In genomic region chr17:50903604-50904521, GRCh38 we compare ENCODE assay signal across 8 cellular contexts. TPM values are rescaled to one million over a fixed set of nuclear protein-coding genes. Genes with fewer than 3 reads are reported as not detected.
A peak's percentile ranks its signal among the peaks of the same experiment; 100 is the strongest.
DNase-seq lines count a peak whose midpoint lies in the region; ATAC-seq lines count a peak whose summit lies in the region.

No MANE protein-coding gene starts in this region.

- DNase-seq in ELR (ENCODE audit: low read depth): peak; percentile 79
- DNase-seq in NCI-H526 treated with DMSO at 0.1 percent for 48 hours (lab: John Stamatoyannopoulos, UW): peak; percentile 99
- peak; percentile 72 for DNase-seq in central memory CD4-positive, alpha-beta T cell
- DNase-seq in naive thymus-derived CD8-positive, alpha-beta T cell: peak in 8 of 10 donors; percentile 11 to 74 (median 44)
- no peak for DNase-seq in OCI-M1 (lab: John Stamatoyannopoulos, UW)
- DNase-seq in cerebellar nuclear complex (lab: John Stamatoyannopoulos, UW): no peak

- H3K4me3 Mint-ChIP-seq in naive thymus-derived CD8-positive, alpha-beta T cell: peak overlapping the region in 9 of 10 donors; percentile 3 to 70 (median 52)

- peaks cover 0 to 3% (median 0%) of the 10 kb centered on the region in 9 donors for H3K9me3 Mint-ChIP-seq in naive thymus-derived CD8-positive, alpha-beta T cell

- peak overlapping the region; percentile 57 to 92 (median 82) for H3K27ac Mint-ChIP-seq in naive thymus-derived CD8-positive, alpha-beta T cell

- H3K27me3 Mint-ChIP-seq in naive thymus-derived CD8-positive, alpha-beta T cell: no peaks in the 10 kb centered on the region

- no peaks in the 10 kb centered on the region for H3K36me3 Mint-ChIP-seq in naive thymus-derived CD8-positive, alpha-beta T cell

- ATAC-seq in naive thymus-derived CD8-positive, alpha-beta T cell: peak; percentile 71 to 82
- ATAC-seq in HG02763 (IDR thresholded peaks at IDR 0.05; ENCODE audit: unreplicated experiment) (no peak), HG03457 (IDR thresholded peaks at IDR 0.05; ENCODE audit: unreplicated experiment) (no peak)

- H3K4me1 Mint-ChIP-seq in naive thymus-derived CD8-positive, alpha-beta T cell: peaks cover 42 to 66% (median 62%) of the 10 kb centered on the region in 4 donors

- POLR2A ChIA-PET in naive thymus-derived CD8-positive, alpha-beta T cell (lab: Charles Lee): interaction anchor here (1.1 to 8.7 kb wide), 10 partner anchors 8 to 48 kb away, joined by 3 to 92 read pairs (median 5); partner anchors contain the start of gene TOB1

RNA-seq across cellular contexts. Expression of gene TOB1, which starts 37.7 kb away (rescaled TPM):
- total RNA-seq in naive thymus-derived CD8-positive, alpha-beta T cell: 100 to 1,000 TPM in 1 of 2 experiments, 10 to 100 TPM in 1; 86.8 to 107 TPM
- polyA plus RNA-seq in naive thymus-derived CD8-positive, alpha-beta T cell: 100 to 1,000 TPM in 1 of 3 donors, 10 to 100 TPM in 2; 42.9 to 114 (median 65.1) TPM

Comparison
In these comparisons a context has a peak if more than half of its experiments do, and no peak if none do; other contexts are left out.
1. DNase-seq: peak in ELR (single experiment), NCI-H526 treated with DMSO at 0.1 percent for 48 hours (single experiment), central memory CD4-positive, alpha-beta T cell (single experiment) and naive thymus-derived CD8-positive, alpha-beta T cell (8 of 10); none in OCI-M1 (single experiment) and cerebellar nuclear complex (0 of 2).
2. ATAC-seq: peak in naive thymus-derived CD8-positive, alpha-beta T cell (2 of 2); none in HG02763 (single experiment) and HG03457 (single experiment).